In genomic region chr3:98593046-98593936, GRCh38 we compare ENCODE assay signal across 8 cellular contexts. TPM values are rescaled to one million over a fixed set of nuclear protein-coding genes. Genes with fewer than 3 reads are reported as not detected.
A peak's percentile ranks its signal among the peaks of the same experiment; 100 is the strongest.
DNase-seq lines count a peak whose midpoint lies in the region; ATAC-seq and TF ChIP-seq lines count a peak whose summit lies in the region.

Gene CPOX, minus strand, starts transcription at chr3:98593611. Its CDS starts 107 bp downstream, at chr3:98593504.

- peaks cover 46% of the 10 kb centered on the region for H3K4me1 Mint-ChIP-seq in activated T-cell treated with anti-CD3 and anti-CD28 coated beads, Interleukin-2, amount 50 U/mL, for 24 hours (ENCODE audit: low read depth)

- no peaks in the 10 kb centered on the region for H3K9me3 Mint-ChIP-seq in activated T-cell treated with anti-CD3 and anti-CD28 coated beads, Interleukin-2, amount 50 U/mL, for 24 hours

- POLR2A ChIA-PET in PC-3 (lab: Charles Lee; ENCODE audit: unreplicated experiment), result no interaction called here

- no peaks in the 10 kb centered on the region for H3F3A ChIP-seq in PC-3 (ENCODE audit: low read length, unreplicated experiment)

- 0% methylated on average over 77 to 84 of the region's 84 CpGs for WGBS in esophagus, 2 donors

- BruUV-seq in PC-3 (replicated peaks; lab: Mats Ljungman, UMichigan), result no TSS peak

- H3K9me3 ChIP-seq in PC-3 (ENCODE audit: low read length) (no peaks in the 10 kb centered on the region), esophagus (ENCODE audit: control insufficient read depth in 2 of 2, insufficient read depth in 1 of 2, low read depth in 1 of 2, low read length in 1 of 2) (no peaks in the 10 kb centered on the region), muscle layer of duodenum (ENCODE audit: control insufficient read depth in 1 of 2, low read length in 2 of 2) (no peaks in the 10 kb centered on the region)

- 0 out of 2 replicates have a peak, but pooled peaks cover 6% of the 10 kb centered on the region for H4K20me1 ChIP-seq in PC-3 (ENCODE audit: low read length)

- H3K4me2 ChIP-seq in PC-3 (ENCODE audit: low read length), result peak within 1 kb of the TSS; percentile 99

- CTCF ChIA-PET in PC-3 (lab: Charles Lee), result no interaction called here

- H3K9me2 ChIP-seq in PC-3 (replicated peaks; ENCODE audit: low read length), result no peaks in the 10 kb centered on the region

- peaks cover 12% of the 10 kb centered on the region for H3K4me1 ChIP-seq in PC-3 (ENCODE audit: insufficient read depth, low read length)
- H3K4me1 ChIP-seq in esophagus (ENCODE audit: control insufficient read depth in 2 of 2, insufficient read depth in 2 of 2, low read length in 1 of 2), result no peaks in the 10 kb centered on the region
- peaks cover 5 to 6% of the 10 kb centered on the region in 2 donors for H3K4me1 ChIP-seq in muscle layer of duodenum (ENCODE audit: control insufficient read depth in 1 of 2, insufficient read depth in 2 of 2, low read length in 2 of 2)

- ATAC-seq in GM21528 (IDR thresholded peaks at IDR 0.05; ENCODE audit: low FRiP score, unreplicated experiment) (peak; percentile 98), PC-3 (peak; percentile 97)

- DNase-seq in DMS114 treated with DMSO at 0.1 percent for 48 hours (lab: John Stamatoyannopoulos, UW; ENCODE audit: unreplicated experiment) (peak; percentile 80), HuH-7.5 (ENCODE audit: low spot score) (peak; percentile 84), PC-3 (peak; percentile 96)
- DNase-seq in activated T-cell treated with anti-CD3 and anti-CD28 coated beads, Interleukin-2, amount 50 U/mL, for 24 hours, result peak; percentile 90
- peak; percentile 68 for DNase-seq in stimulated activated CD8-positive, alpha-beta memory T cell treated with anti-CD3 and anti-CD28 coated beads, Interleukin-7, amount 100 ng/mL, for 24 hours (ENCODE audit: low read depth)

- H3K79me2 ChIP-seq in PC-3 (ENCODE audit: low read length), result peaks cover 19% of the 10 kb centered on the region

- no peaks in the 10 kb centered on the region for H3K27me3 ChIP-seq in PC-3 (ENCODE audit: low read length)
- H3K27me3 ChIP-seq in esophagus (ENCODE audit: control insufficient read depth in 1 of 2, insufficient read depth in 2 of 2, low read length in 2 of 2), result no peaks in the 10 kb centered on the region
- no peaks in the 10 kb centered on the region for H3K27me3 ChIP-seq in muscle layer of duodenum (ENCODE audit: low read depth, low read length)

- peak within 1 kb of the TSS; percentile 78 for H2AFZ ChIP-seq in PC-3 (ENCODE audit: low read length)

- no peak for TF ChIP-seq CTCF in PC-3 (conservative IDR thresholded peaks at IDR 0.05; ENCODE audit: low read depth, low read length)

- H3K27ac Mint-ChIP-seq in activated T-cell treated with anti-CD3 and anti-CD28 coated beads, Interleukin-2, amount 50 U/mL, for 24 hours, result peak within 1 kb of the TSS; percentile 96

- H3K9ac ChIP-seq in PC-3 (ENCODE audit: low read length), result peak within 1 kb of the TSS; percentile 73

- H3K27me3 Mint-ChIP-seq in activated T-cell treated with anti-CD3 and anti-CD28 coated beads, Interleukin-2, amount 50 U/mL, for 24 hours, result no peaks in the 10 kb centered on the region

- peak within 1 kb of the TSS; percentile 15 for H3K27ac ChIP-seq in PC-3 (ENCODE audit: low read length)
- peak within 1 kb of the TSS; percentile 84 to 92 for H3K27ac ChIP-seq in esophagus (ENCODE audit: low read depth in 2 of 2, low read length in 1 of 2)
- peak within 1 kb of the TSS; percentile 72 for H3K27ac ChIP-seq in muscle layer of duodenum (ENCODE audit: low read length)

- H3K36me3 Mint-ChIP-seq in activated T-cell treated with anti-CD3 and anti-CD28 coated beads, Interleukin-2, amount 50 U/mL, for 24 hours (ENCODE audit: low read depth), result peaks cover 46% of the 10 kb centered on the region

- H3K4me3 Mint-ChIP-seq in activated T-cell treated with anti-CD3 and anti-CD28 coated beads, Interleukin-2, amount 50 U/mL, for 24 hours, result peak within 1 kb of the TSS; percentile 98

- intact Hi-C loops in PC-3 (cut with micrococcal nuclease), result loop anchor here (1.0 to 10.0 kb wide), 4 partner anchors 71 to 1162 kb away; partner anchors contain the start of genes CLDND1 and DCBLD2

- H3K4me3 ChIP-seq in PC-3 (ENCODE audit: low read length), result peak within 1 kb of the TSS; percentile 97
- peak within 1 kb of the TSS; percentile 82 to 92 for H3K4me3 ChIP-seq in esophagus (ENCODE audit: low read depth in 1 of 2, low read length in 2 of 2)
- H3K4me3 ChIP-seq in muscle layer of duodenum (ENCODE audit: low read depth in 1 of 2, low read length in 2 of 2), result peak within 1 kb of the TSS; percentile 78 to 85

- H3K36me3 ChIP-seq in PC-3 (ENCODE audit: low read depth, low read length) (peaks cover 11% of the 10 kb centered on the region; the same call in 1 of the 2 replicates), esophagus (ENCODE audit: control insufficient read depth in 2 of 2, insufficient read depth in 2 of 2, low read length in 1 of 2) (peaks cover 0 to 2% of the 10 kb centered on the region in 2 donors), muscle layer of duodenum (ENCODE audit: control insufficient read depth in 1 of 2, insufficient read depth in 2 of 2, low read length in 2 of 2) (peaks cover 5 to 11% of the 10 kb centered on the region in 2 donors)

RNA-seq across cellular contexts. Expression of gene CPOX, which starts in this region (rescaled TPM):
- total RNA-seq in PC-3 (2014; rRNA removed), result 62.0 and 86.2 TPM in 2 replicates
- polyA plus RNA-seq in esophagus, result 10 to 100 TPM in 1 of 2 donors, 1 to 10 TPM in 1; 9.6 to 17.4 TPM

Comparison
In these comparisons a context has a peak if more than half of its experiments do, and no peak if none do; other contexts are left out.
1. Peak in every context shown above with its lines: DNase-seq, ATAC-seq, H3K4me3 ChIP-seq and H3K27ac ChIP-seq.
2. H3K27ac ChIP-seq: peak in every context shown above with its lines; median percentile 88 in esophagus; 72 in muscle layer of duodenum; 15 in PC-3.